37 cellular contexts compared by ENCODE assay signal in the genomic region with DNA sequence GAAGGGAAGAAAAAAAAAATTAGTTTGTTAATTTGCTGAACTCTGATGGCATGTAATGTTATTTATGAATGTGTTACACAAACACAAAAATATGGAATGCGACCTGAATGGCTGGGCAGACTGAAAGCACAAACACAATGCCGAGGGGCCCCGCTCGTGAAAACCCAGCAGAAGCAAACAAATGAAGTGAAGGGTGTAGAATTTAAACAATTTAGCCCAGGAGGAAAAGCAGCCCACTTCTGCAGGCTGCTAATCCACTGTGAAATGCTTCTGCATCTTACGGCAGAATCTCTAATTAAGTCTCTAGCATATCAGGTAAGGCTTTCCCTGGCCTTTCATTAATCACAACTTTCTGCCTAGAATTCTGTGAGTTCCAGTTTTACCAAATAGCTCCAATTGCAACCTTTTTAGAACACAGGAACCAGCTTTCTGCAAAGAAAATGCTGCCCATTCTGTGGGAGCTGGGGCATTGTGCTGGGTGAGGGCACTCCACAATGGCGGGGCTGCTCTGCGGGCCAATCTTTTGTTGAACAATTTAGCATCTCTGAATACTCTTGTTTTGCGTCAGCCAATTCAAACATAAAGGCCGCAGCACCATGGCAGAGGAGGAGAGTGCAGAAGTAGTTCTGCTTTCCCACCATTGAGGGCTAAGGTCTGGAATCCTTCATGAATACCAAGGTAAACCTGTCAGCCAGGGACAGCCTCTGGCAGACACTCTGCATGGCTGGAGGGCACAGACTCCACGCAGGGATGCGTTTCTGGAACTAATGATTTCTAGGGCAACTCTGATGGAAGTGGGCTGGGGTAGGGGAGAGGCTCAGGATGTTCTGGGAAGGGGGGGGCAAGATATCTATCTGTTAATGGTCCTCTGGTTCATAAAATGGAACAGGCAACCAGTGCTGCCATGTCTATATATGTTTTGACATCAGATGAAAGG.
DNase-seq lines count a peak whose midpoint lies in the region; ATAC-seq and TF ChIP-seq lines count a peak whose summit lies in the region.
"Had no signal": no experiment of that assay in that cellular context is flagged by ENCODE, and none has a peak within 500 bp of the region (broad histone marks: within the 10 kb centered on the region; RNA-seq: fewer than 3 reads in every experiment).

No MANE protein-coding gene starts in this region.

- H3K4me1 ChIP-seq in BE2C: peaks cover 22% of the 10 kb centered on the region
- H3K4me1 ChIP-seq in trophoblast cell (ENCODE audit: control insufficient read depth in 1 of 2, insufficient read depth in 2 of 2, low read length in 2 of 2): peaks cover 31 to 34% of the 10 kb centered on the region in 2 experiments
- H3K4me1 ChIP-seq: psoas muscle had no signal

- peak; percentile 88 for DNase-seq in BE2C
- peak in 1 of 2 donors; percentile 24 for DNase-seq in trophoblast cell
- DNase-seq in AML-193 (lab: John Stamatoyannopoulos, UW): no peak
- no peak for DNase-seq in hepatic stellate cell (ENCODE audit: low spot score)
- no peak for DNase-seq in iPS-NIHi7 (ENCODE audit: extremely low spot score)
- no peak for DNase-seq in GM19240 (ENCODE audit: insufficient read length, low spot score)
- DNase-seq: activated CD4-positive, alpha-beta T cell treated with anti-CD3 and anti-CD28 coated beads, Interleukin-2, amount 50 U/mL, for 4 hours; activated CD8-positive, alpha-beta memory T cell treated with anti-CD3 and anti-CD28 coated beads, Interleukin-2, amount 10 ng/mL, durations not matched to agents 7 days and 5 days; activated gamma-delta T cell treated with Interleukin-2 at 50 U/mL for 16 hours; activated naive CD8-positive, alpha-beta T cell treated with anti-CD3 and anti-CD28 coated beads, Interleukin-2, amount 10 ng/mL, durations not matched to agents 7 days and 5 days; activated T-cell treated with anti-CD3 and anti-CD28 coated beads, Interleukin-2, amount 50 U/mL, for 4 hours; aorta; CD4-positive, CD25-positive, alpha-beta regulatory T cell; DMS79 treated with DMSO at 0.1 percent for 48 hours; effector memory CD8-positive, alpha-beta T cell; GF-D8; glutamatergic neuron; GOT3; HFFc6; kidney glomerular epithelial cell; MM.1S; NCI-H1417; NCI-H2029; NCI-H2227 treated with DMSO at 0.1 percent for 48 hours; NCI-H526 treated with DMSO at 0.1 percent for 48 hours; NK-92 treated with Interleukin-12 subunit alpha and Interleukin-12 subunit beta, amount 100 ng/mL, for 24 hours; psoas muscle; stimulated activated CD4-positive, alpha-beta T cell treated with anti-CD3 and anti-CD28 coated beads, Interleukin-15, amount 100 ng/mL, for 24 hours; T-helper 17 cell had no signal

- no peak overlapping the region for H3K18ac ChIP-seq in trophoblast cell (ENCODE audit: low read length)

- peak overlapping the region; percentile 40 for H3K27ac ChIP-seq in layer of hippocampus (ENCODE audit: low read depth, low read length)
- peak overlapping the region; percentile 94 for H3K27ac ChIP-seq in trophoblast cell (ENCODE audit: low read depth, low read length)
- H3K27ac ChIP-seq: coronary artery, KMS-11, neutrophil, psoas muscle, SK-N-MC had no signal

- no peak for TF ChIP-seq CTCF in BE2C (IDR thresholded peaks at IDR 0.05; ENCODE audit: low read depth, low read length)

- no peak overlapping the region for H2BK12ac ChIP-seq in trophoblast cell (ENCODE audit: low read length)

- H3K14ac ChIP-seq in trophoblast cell (ENCODE audit: low read length): no peak overlapping the region

- no peak overlapping the region for H3K23ac ChIP-seq in trophoblast cell (ENCODE audit: low read length)

- peaks cover 29% of the 10 kb centered on the region for H3K79me1 ChIP-seq in trophoblast cell (ENCODE audit: low read length)

- H2BK120ac ChIP-seq in trophoblast cell (ENCODE audit: insufficient read depth, low read length, poor library complexity): peak overlapping the region; percentile 80

- peak overlapping the region; percentile 91 for H2BK5ac ChIP-seq in trophoblast cell (ENCODE audit: low read depth, low read length, poor library complexity)

- H3K27me3 ChIP-seq in BE2C (no peaks in the 10 kb centered on the region), layer of hippocampus (ENCODE audit: control insufficient read depth, insufficient read depth, low read length) (no peaks in the 10 kb centered on the region), trophoblast cell (ENCODE audit: insufficient read depth, low read length) (no peaks in the 10 kb centered on the region)

- ATAC-seq in SK-N-SH treated with all-trans-retinoic acid at 6 μM for 48 hours: no peak
- ATAC-seq: activated CD8-positive, alpha-beta memory T cell treated with anti-CD3 and anti-CD28 coated beads, Interleukin-2, amount 10 ng/mL, durations not matched to agents 7 days and 5 days; activated T-cell treated with anti-CD3 and anti-CD28 coated beads, Interleukin-2, amount 50 U/mL, for 4 hours; effector memory CD8-positive, alpha-beta T cell; psoas muscle; stimulated activated memory B cell treated with anti-CD40 and anti-IgM and Interleukin-4, amounts not matched to agents 10 μg/mL and 1 μg/mL and 100 μg/mL, for 72 hours; T-helper 17 cell had no signal

- H3K4me3 ChIP-seq in BE2C (ENCODE audit: low read depth, low read length) (no peak overlapping the region), trophoblast cell (ENCODE audit: low read depth, low read length) (no peak overlapping the region)
- H3K4me3 ChIP-seq: coronary artery, lung, psoas muscle, SK-N-MC had no signal

- H3K36me3 ChIP-seq in BE2C: peaks cover 72% of the 10 kb centered on the region
- peaks cover 44 to 52% of the 10 kb centered on the region in 2 experiments for H3K36me3 ChIP-seq in trophoblast cell (ENCODE audit: control insufficient read depth in 1 of 2, insufficient read depth in 2 of 2, low read length in 2 of 2)
- H3K36me3 ChIP-seq: neutrophil had no signal

- H3K9ac ChIP-seq in trophoblast cell (ENCODE audit: low read length): no peak overlapping the region
- H3K9ac ChIP-seq: KMS-11 had no signal

- H2AK5ac ChIP-seq in trophoblast cell (ENCODE audit: low read length): no peak overlapping the region

- no CpG with 5 or more reads among the region's 11 CpGs for WGBS in trophoblast cell (ENCODE audit: extremely low coverage, insufficient coverage, insufficient read length)

- peaks cover 6% of the 10 kb centered on the region for H3K79me2 ChIP-seq in trophoblast cell (ENCODE audit: control insufficient read depth, insufficient read depth, low read length, poor library complexity)

- H3K9me3 ChIP-seq in BE2C (no peaks in the 10 kb centered on the region), trophoblast cell (ENCODE audit: insufficient read depth, low read depth, low read length) (peaks cover 4% of the 10 kb centered on the region)
- H3K9me3 ChIP-seq: neutrophil, psoas muscle had no signal

- no peak overlapping the region for H2AFZ ChIP-seq in trophoblast cell (ENCODE audit: insufficient read depth, low read length, poor library complexity)

- no peak overlapping the region for H4K12ac ChIP-seq in trophoblast cell (ENCODE audit: low read depth, low read length)

- H4K8ac ChIP-seq in trophoblast cell (ENCODE audit: low read depth, low read length): peak overlapping the region; percentile 42

- H4K91ac ChIP-seq in trophoblast cell (ENCODE audit: low read depth, low read length): peak overlapping the region; percentile 59

- peak overlapping the region; percentile 46 for H3K4me2 ChIP-seq in trophoblast cell (ENCODE audit: low read length)
- H3K4me2 ChIP-seq: KMS-11 had no signal

- H3K4ac ChIP-seq in trophoblast cell (ENCODE audit: low read depth, low read length): no peak overlapping the region

TF ChIP-seq in SK-N-SH treated with all-trans-retinoic acid at 6 μM for 48 hours, 23 proteins besides CTCF, POLR2A, EP300 and RAD21:
- TF ChIP-seq TCF4 (CRISPR knock-in tag; IDR thresholded peaks at IDR 0.05; ENCODE audit: borderline replicate concordance) (no peak), ZNF70 (CRISPR knock-in tag; IDR thresholded peaks at IDR 0.05) (peak; percentile 50; the same call in 1 of the 2 replicates), ZNF565 (CRISPR knock-in tag; conservative IDR thresholded peaks at IDR 0.05; ENCODE audit: low read depth) (no peak), ISL1 (CRISPR knock-in tag; IDR thresholded peaks at IDR 0.05) (no peak)
- TF ChIP-seq, protein P1, sequence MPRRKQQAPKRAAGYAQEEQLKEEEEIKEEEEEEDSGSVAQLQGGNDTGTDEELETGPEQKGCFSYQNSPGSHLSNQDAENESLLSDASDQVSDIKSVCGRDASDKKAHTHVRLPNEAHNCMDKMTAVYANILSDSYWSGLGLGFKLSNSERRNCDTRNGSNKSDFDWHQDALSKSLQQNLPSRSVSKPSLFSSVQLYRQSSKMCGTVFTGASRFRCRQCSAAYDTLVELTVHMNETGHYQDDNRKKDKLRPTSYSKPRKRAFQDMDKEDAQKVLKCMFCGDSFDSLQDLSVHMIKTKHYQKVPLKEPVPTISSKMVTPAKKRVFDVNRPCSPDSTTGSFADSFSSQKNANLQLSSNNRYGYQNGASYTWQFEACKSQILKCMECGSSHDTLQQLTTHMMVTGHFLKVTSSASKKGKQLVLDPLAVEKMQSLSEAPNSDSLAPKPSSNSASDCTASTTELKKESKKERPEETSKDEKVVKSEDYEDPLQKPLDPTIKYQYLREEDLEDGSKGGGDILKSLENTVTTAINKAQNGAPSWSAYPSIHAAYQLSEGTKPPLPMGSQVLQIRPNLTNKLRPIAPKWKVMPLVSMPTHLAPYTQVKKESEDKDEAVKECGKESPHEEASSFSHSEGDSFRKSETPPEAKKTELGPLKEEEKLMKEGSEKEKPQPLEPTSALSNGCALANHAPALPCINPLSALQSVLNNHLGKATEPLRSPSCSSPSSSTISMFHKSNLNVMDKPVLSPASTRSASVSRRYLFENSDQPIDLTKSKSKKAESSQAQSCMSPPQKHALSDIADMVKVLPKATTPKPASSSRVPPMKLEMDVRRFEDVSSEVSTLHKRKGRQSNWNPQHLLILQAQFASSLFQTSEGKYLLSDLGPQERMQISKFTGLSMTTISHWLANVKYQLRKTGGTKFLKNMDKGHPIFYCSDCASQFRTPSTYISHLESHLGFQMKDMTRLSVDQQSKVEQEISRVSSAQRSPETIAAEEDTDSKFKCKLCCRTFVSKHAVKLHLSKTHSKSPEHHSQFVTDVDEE (CRISPR knock-in tag; IDR thresholded peaks at IDR 0.05): no peak
- TF ChIP-seq, protein P2, sequence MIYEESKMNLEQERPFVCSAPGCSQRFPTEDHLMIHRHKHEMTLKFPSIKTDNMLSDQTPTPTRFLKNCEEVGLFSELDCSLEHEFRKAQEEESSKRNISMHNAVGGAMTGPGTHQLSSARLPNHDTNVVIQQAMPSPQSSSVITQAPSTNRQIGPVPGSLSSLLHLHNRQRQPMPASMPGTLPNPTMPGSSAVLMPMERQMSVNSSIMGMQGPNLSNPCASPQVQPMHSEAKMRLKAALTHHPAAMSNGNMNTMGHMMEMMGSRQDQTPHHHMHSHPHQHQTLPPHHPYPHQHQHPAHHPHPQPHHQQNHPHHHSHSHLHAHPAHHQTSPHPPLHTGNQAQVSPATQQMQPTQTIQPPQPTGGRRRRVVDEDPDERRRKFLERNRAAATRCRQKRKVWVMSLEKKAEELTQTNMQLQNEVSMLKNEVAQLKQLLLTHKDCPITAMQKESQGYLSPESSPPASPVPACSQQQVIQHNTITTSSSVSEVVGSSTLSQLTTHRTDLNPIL (CRISPR knock-in tag; IDR thresholded peaks at IDR 0.05; ENCODE audit: low read depth): no peak
TF ChIP-seq in SK-N-SH treated with all-trans-retinoic acid at 6 μM for 48 hours: peak in this region for 1.
